Comparison of ENCODE assay signal across 23 cellular contexts in the genomic region with DNA sequence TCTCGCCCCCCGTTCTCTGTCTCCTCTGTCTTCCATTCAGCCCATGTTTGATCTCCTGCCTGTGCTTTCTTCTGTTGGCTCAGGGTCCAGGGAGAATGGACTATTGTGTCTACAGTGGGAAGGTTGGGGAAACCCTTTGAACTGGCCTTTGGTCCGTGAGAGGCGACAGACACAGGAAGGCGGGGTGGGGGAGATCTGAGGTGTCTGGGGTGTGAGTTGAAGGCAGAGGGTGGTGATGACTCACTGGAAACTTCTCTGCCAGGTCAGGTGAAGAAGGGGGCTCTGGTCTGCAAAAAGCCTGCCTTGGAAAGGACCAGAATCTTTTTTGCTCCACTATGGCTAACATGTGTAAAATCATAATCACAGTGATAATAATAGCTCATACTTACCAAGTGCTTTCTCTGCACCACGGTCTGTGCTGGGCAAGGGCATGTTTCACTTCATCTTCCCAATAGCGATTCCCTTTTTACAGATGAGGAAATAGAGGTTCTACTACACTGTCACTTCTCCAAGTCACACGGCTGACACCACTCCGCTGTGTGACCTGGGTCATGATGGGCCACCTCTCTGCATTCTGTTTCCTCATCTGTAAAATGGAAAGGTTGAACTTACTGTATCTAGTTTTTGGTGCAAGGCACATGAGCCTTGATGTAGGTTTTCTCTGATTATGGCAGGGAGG.
DNase-seq lines count a peak whose midpoint lies in the region; ATAC-seq, FAIRE-seq and TF ChIP-seq lines count a peak whose summit lies in the region.
"Had no signal": no experiment of that assay in that cellular context is flagged by ENCODE, and none has a peak within 500 bp of the region (broad histone marks: within the 10 kb centered on the region; RNA-seq: fewer than 3 reads in every experiment).

No MANE protein-coding gene starts in this region.

- no peaks in the 10 kb centered on the region for H3K9me3 ChIP-seq in MM.1S (replicated peaks; ENCODE audit: insufficient read depth, low read length)
- H3K9me3 ChIP-seq: mucosa of descending colon, ovary had no signal

- ATAC-seq in GM18511 (IDR thresholded peaks at IDR 0.05; ENCODE audit: unreplicated experiment) (peak; percentile 74), HG02870 (IDR thresholded peaks at IDR 0.05; ENCODE audit: unreplicated experiment) (peak; percentile 52)
- ATAC-seq: mucosa of descending colon, right cardiac atrium had no signal

- no peaks in the 10 kb centered on the region for H3K79me2 ChIP-seq in MM.1S (ENCODE audit: low read length)

- no peaks in the 10 kb centered on the region for H3K9me2 ChIP-seq in MM.1S (replicated peaks; ENCODE audit: insufficient read depth, low read length)

- H3K27me3 ChIP-seq in bronchial epithelial cell (ENCODE audit: control insufficient read depth, insufficient read depth, low read length) (no peaks in the 10 kb centered on the region), MM.1S (replicated peaks; ENCODE audit: insufficient read depth, low read length) (no peaks in the 10 kb centered on the region)
- H3K27me3 ChIP-seq: BLaER1, ovary had no signal

- no peaks in the 10 kb centered on the region for H4K20me1 ChIP-seq in MM.1S (ENCODE audit: insufficient read depth, low read length)
- H4K20me1 ChIP-seq: BLaER1 had no signal

- H3K4me1 ChIP-seq in MM.1S (ENCODE audit: low read length): no peaks in the 10 kb centered on the region
- H3K4me1 ChIP-seq: spleen had no signal

- DNase-seq in bronchial epithelial cell (ENCODE audit: low read depth) (no peak), pons (ENCODE audit: low spot score) (peak; percentile 43), dermis blood vessel endothelial cell (no peak), DMS153 treated with DMSO at 0.1 percent for 48 hours (lab: John Stamatoyannopoulos, UW; ENCODE audit: unreplicated experiment) (no peak), MM.1S (no peak)
- DNase-seq: activated CD4-positive, alpha-beta T cell treated with anti-CD3 and anti-CD28 coated beads, Interleukin-2, amount 10 ng/mL, durations not matched to agents 24 days and 14 days; activated naive CD4-positive, alpha-beta T cell; activated T-cell treated with anti-CD3 and anti-CD28 coated beads, Interleukin-2, amount 50 U/mL, for 48 hours; COR-L47; NCI-H1105 treated with DMSO at 0.1 percent for 48 hours; NCI-H2029; NCI-H69; OCI-M1; ovary; right cardiac atrium; spleen; trophoblast cell had no signal

- no peak overlapping the region for H3K9ac ChIP-seq in MM.1S (ENCODE audit: low read length)
- H3K9ac ChIP-seq: BLaER1 had no signal

- H3K36me3 ChIP-seq in bronchial epithelial cell (ENCODE audit: control insufficient read depth, insufficient read depth, low read length) (no peaks in the 10 kb centered on the region), MM.1S (replicated peaks; ENCODE audit: insufficient read depth, low read length) (no peaks in the 10 kb centered on the region)
- H3K36me3 ChIP-seq: BLaER1, ovary, spleen had no signal

- peak; percentile 72 for FAIRE-seq in bronchial epithelial cell (lab: Jason Lieb, UNC)
- FAIRE-seq: G401.6 had no signal

- no peak overlapping the region for H2AFZ ChIP-seq in MM.1S (ENCODE audit: low read length)

- H3K27ac ChIP-seq in MM.1S (ENCODE audit: low read length): no peak overlapping the region
- H3K27ac ChIP-seq: BLaER1, ovary, spleen, VCaP had no signal

- TF ChIP-seq CTCF in bronchial epithelial cell (IDR thresholded peaks at IDR 0.05; ENCODE audit: insufficient read depth, low read length, severe bottlenecking) (no peak), MM.1S (IDR thresholded peaks at IDR 0.05; ENCODE audit: low read length) (no peak)

- H3K4me3 ChIP-seq in bronchial epithelial cell (ENCODE audit: low read depth, low read length) (no peak overlapping the region), MM.1S (ENCODE audit: low read length) (no peak overlapping the region)
- H3K4me3 ChIP-seq: BLaER1, mucosa of descending colon, ovary, spleen had no signal

- no peaks in the 10 kb centered on the region for H3F3A ChIP-seq in MM.1S (ENCODE audit: insufficient read depth, low read length)

- H3K4me2 ChIP-seq in MM.1S (ENCODE audit: low read depth, low read length): no peak overlapping the region
- H3K4me2 ChIP-seq: BLaER1 had no signal
